ENCODE assay signal across 8 cellular contexts in genomic region chr22:33049125-33049729, GRCh38. TPM values are rescaled to one million over a fixed set of nuclear protein-coding genes. Genes with fewer than 3 reads are reported as not detected.
A peak's percentile ranks its signal among the peaks of the same experiment; 100 is the strongest.
DNase-seq lines count a peak whose midpoint lies in the region; ATAC-seq, FAIRE-seq and TF ChIP-seq lines count a peak whose summit lies in the region.

No MANE protein-coding gene starts in this region.

- peaks cover 25% of the 10 kb centered on the region for H3K27me3 Mint-ChIP-seq in activated CD4-positive, alpha-beta memory T cell treated with anti-CD3 and anti-CD28 coated beads for 36 hours
- peaks cover 30 to 57% of the 10 kb centered on the region in 2 donors for H3K27me3 Mint-ChIP-seq in effector memory CD8-positive, alpha-beta T cell
- peaks cover 38% of the 10 kb centered on the region for H3K27me3 Mint-ChIP-seq in mesothelial cell of epicardium (ENCODE audit: low read depth)

- no peak for ATAC-seq in effector memory CD8-positive, alpha-beta T cell (replicated peaks)
- no peak for ATAC-seq in GM21515 (IDR thresholded peaks at IDR 0.05; ENCODE audit: unreplicated experiment)

- CTCF ChIA-PET in activated CD4-positive, alpha-beta memory T cell treated with anti-CD3 and anti-CD28 coated beads for 36 hours (lab: Charles Lee) = interaction anchor here (0.8 to 5.1 kb wide), 8 partner anchors 10 to 34 kb away, joined by 3 to 40 read pairs (median 4); no protein-coding TSS in a partner anchor

- POLR2A ChIA-PET in activated CD4-positive, alpha-beta memory T cell treated with anti-CD3 and anti-CD28 coated beads for 36 hours (lab: Charles Lee) = no interaction called here

- H3K4me1 Mint-ChIP-seq in activated CD4-positive, alpha-beta memory T cell treated with anti-CD3 and anti-CD28 coated beads for 36 hours (ENCODE audit: low read depth) = no peaks in the 10 kb centered on the region
- H3K4me1 Mint-ChIP-seq in effector memory CD8-positive, alpha-beta T cell (ENCODE audit: low read depth in 2 of 2) = no peaks in the 10 kb centered on the region
- peaks cover 3% of the 10 kb centered on the region for H3K4me1 Mint-ChIP-seq in mesothelial cell of epicardium

- peak; percentile 41 for DNase-seq in GM12892 (ENCODE audit: insufficient read length)
- DNase-seq in NCI-H226 = peak; percentile 9
- peak; percentile 65 for DNase-seq in activated CD4-positive, alpha-beta memory T cell treated with anti-CD3 and anti-CD28 coated beads for 36 hours
- peak; percentile 6 to 34 (median 13) for DNase-seq in effector memory CD8-positive, alpha-beta T cell
- peak; percentile 53 to 80 for DNase-seq in mesothelial cell of epicardium (ENCODE audit: low spot score in 2 of 2, unreplicated experiment in 2 of 2)
- DNase-seq in stimulated activated CD8-positive, alpha-beta memory T cell treated with anti-CD3 and anti-CD28 coated beads, Interleukin-4, amount 100 ng/mL, for 48 hours = peak; percentile 78

- H3K27ac Mint-ChIP-seq in activated CD4-positive, alpha-beta memory T cell treated with anti-CD3 and anti-CD28 coated beads for 36 hours = no peak overlapping the region
- no peak overlapping the region for H3K27ac Mint-ChIP-seq in effector memory CD8-positive, alpha-beta T cell
- H3K27ac Mint-ChIP-seq in mesothelial cell of epicardium = no peak overlapping the region

- no peaks in the 10 kb centered on the region for H3K36me3 Mint-ChIP-seq in activated CD4-positive, alpha-beta memory T cell treated with anti-CD3 and anti-CD28 coated beads for 36 hours
- no peaks in the 10 kb centered on the region for H3K36me3 Mint-ChIP-seq in effector memory CD8-positive, alpha-beta T cell (ENCODE audit: insufficient read depth)
- no peaks in the 10 kb centered on the region for H3K36me3 Mint-ChIP-seq in mesothelial cell of epicardium

- no peak overlapping the region for H3K4me3 Mint-ChIP-seq in activated CD4-positive, alpha-beta memory T cell treated with anti-CD3 and anti-CD28 coated beads for 36 hours
- H3K4me3 Mint-ChIP-seq in effector memory CD8-positive, alpha-beta T cell = no peak overlapping the region
- no peak overlapping the region for H3K4me3 Mint-ChIP-seq in mesothelial cell of epicardium

- TF ChIP-seq POLR2A in GM12892 (IDR thresholded peaks at IDR 0.05; ENCODE audit: low read depth, low read length) = no peak

- FAIRE-seq in A204.1 (lab: Jason Lieb, UNC) = peak; percentile 40
- peak; percentile 54 for FAIRE-seq in GM12892 (lab: Jason Lieb, UNC)

- intact Hi-C loops in activated CD4-positive, alpha-beta memory T cell treated with anti-CD3 and anti-CD28 coated beads for 36 hours (cut with micrococcal nuclease) = loop anchor here (1.0 kb wide), 1 partner anchor 31 kb away; no protein-coding TSS in a partner anchor

- TF ChIP-seq CTCF in mesothelial cell of epicardium (IDR thresholded peaks at IDR 0.05; ENCODE audit: unreplicated experiment) = peak; percentile 81

- no peaks in the 10 kb centered on the region for H3K9me3 Mint-ChIP-seq in activated CD4-positive, alpha-beta memory T cell treated with anti-CD3 and anti-CD28 coated beads for 36 hours
- no peaks in the 10 kb centered on the region for H3K9me3 Mint-ChIP-seq in effector memory CD8-positive, alpha-beta T cell
- H3K9me3 Mint-ChIP-seq in mesothelial cell of epicardium = no peaks in the 10 kb centered on the region

RNA-seq across cellular contexts. Expression of gene SYN3, which starts 9.0 kb away (rescaled TPM):
- not detected for polyA plus RNA-seq in GM12892 (2012; ENCODE audit: missing spikeins)
- total RNA-seq in activated CD4-positive, alpha-beta memory T cell treated with anti-CD3 and anti-CD28 coated beads for 36 hours = not detected
- total RNA-seq in mesothelial cell of epicardium = 0.27 to 0.77 TPM (median 0.53 TPM) in 3 replicates

Comparison
In these comparisons a context has a peak if more than half of its experiments do, and no peak if none do; other contexts are left out.
1. DNase-seq: peak in every context shown above with its lines; median percentile 78 in stimulated activated CD8-positive, alpha-beta memory T cell treated with anti-CD3 and anti-CD28 coated beads, Interleukin-4, amount 100 ng/mL, for 48 hours; 66 in mesothelial cell of epicardium; 65 in activated CD4-positive, alpha-beta memory T cell treated with anti-CD3 and anti-CD28 coated beads for 36 hours; 41 in GM12892; 13 in effector memory CD8-positive, alpha-beta T cell; 9 in NCI-H226.